In the genomic region with DNA sequence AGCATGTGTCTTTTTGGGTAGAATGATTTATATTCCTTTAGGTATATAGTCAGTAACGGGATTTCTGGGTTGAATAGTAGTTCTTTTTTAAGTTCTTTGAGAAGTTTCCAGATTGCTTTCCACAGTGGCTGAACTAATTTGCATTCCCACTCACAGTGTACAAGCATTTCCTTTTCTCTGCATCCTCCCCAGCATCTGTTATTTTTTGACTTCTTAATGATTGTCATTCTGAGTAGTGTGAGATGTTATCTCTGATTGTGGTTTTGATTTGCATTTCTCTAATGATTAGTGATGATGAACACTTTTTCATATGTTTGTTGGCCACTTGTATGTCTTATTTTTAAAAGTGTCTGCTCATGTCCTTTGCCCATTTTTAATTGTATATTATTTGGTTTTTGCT, we compare ENCODE assay signal across 15 cellular contexts.
DNase-seq lines count a peak whose midpoint lies in the region; ATAC-seq and TF ChIP-seq lines count a peak whose summit lies in the region.
"Had no signal": no experiment of that assay in that cellular context is flagged by ENCODE, and none has a peak within 500 bp of the region (broad histone marks: within the 10 kb centered on the region; RNA-seq: fewer than 3 reads in every experiment).

No MANE protein-coding gene starts in this region.

- POLR2A ChIA-PET in activated B cell treated with CpG ODN at 0.5 μM for 24 hours (lab: Charles Lee), result no interaction called here

- no peak overlapping the region for H3K27ac Mint-ChIP-seq in activated B cell treated with CpG ODN at 0.5 μM for 24 hours
- H3K27ac Mint-ChIP-seq: activated naive CD8-positive, alpha-beta T cell; natural killer cell treated with Interleukin-12 subunit alpha and Interleukin-12 subunit beta and Interleukin-15 and Interleukin-18, amount 100 ng/mL, for 72 hours; T-helper 17 cell had no signal

- TF ChIP-seq CTCF in activated B cell treated with CpG ODN at 0.5 μM for 24 hours (IDR thresholded peaks at IDR 0.05) (no peak), BE2C (IDR thresholded peaks at IDR 0.05; ENCODE audit: low read depth, low read length) (no peak), body of pancreas (IDR thresholded peaks at IDR 0.05) (no peak)

- peaks cover 28% of the 10 kb centered on the region for H3K4me1 Mint-ChIP-seq in activated B cell treated with CpG ODN at 0.5 μM for 24 hours
- H3K4me1 Mint-ChIP-seq: T-helper 17 cell had no signal

- H3K27ac ChIP-seq in body of pancreas, result no peak overlapping the region
- H3K27ac ChIP-seq: cardiac muscle cell had no signal

- no peak for DNase-seq in activated B cell treated with CpG ODN at 0.5 μM for 24 hours
- no peak for DNase-seq in SK-N-DZ (ENCODE audit: low spot score)
- no peak for DNase-seq in BE2C
- no peak for DNase-seq in body of pancreas
- DNase-seq: activated T-cell treated with anti-CD3 and anti-CD28 coated beads for 4 hours, Calu3, T-helper 17 cell had no signal

- H3K4me1 ChIP-seq in BE2C (no peaks in the 10 kb centered on the region), body of pancreas (no peaks in the 10 kb centered on the region)

- no peak for TF ChIP-seq POLR2A in body of pancreas (IDR thresholded peaks at IDR 0.05)

- intact Hi-C loops in activated B cell treated with CpG ODN at 0.5 μM for 24 hours (cut with micrococcal nuclease) (no loop called here), body of pancreas (cut with DNase I) (no loop called here)

- ATAC-seq in GM18519 (IDR thresholded peaks at IDR 0.05; ENCODE audit: low FRiP score, unreplicated experiment), result peak; percentile 62
- ATAC-seq in GM21529 (IDR thresholded peaks at IDR 0.05; ENCODE audit: unreplicated experiment), result peak; percentile 54
- peak; percentile 52 for ATAC-seq in HG03060 (IDR thresholded peaks at IDR 0.05; ENCODE audit: low read depth, unreplicated experiment)
- ATAC-seq in activated B cell treated with CpG ODN at 0.5 μM for 24 hours (ENCODE audit: low read depth), result no peak
- ATAC-seq in GM21737 (IDR thresholded peaks at IDR 0.05; ENCODE audit: unreplicated experiment), result no peak
- ATAC-seq in body of pancreas, result no peak
- ATAC-seq: natural killer cell treated with Interleukin-12 subunit alpha and Interleukin-12 subunit beta and Interleukin-15 and Interleukin-18, amount 100 ng/mL, for 72 hours; T-helper 17 cell had no signal

- H3K36me3 Mint-ChIP-seq in activated B cell treated with CpG ODN at 0.5 μM for 24 hours (ENCODE audit: low read depth), result no peaks in the 10 kb centered on the region
- H3K36me3 Mint-ChIP-seq: activated naive CD8-positive, alpha-beta T cell; natural killer cell treated with Interleukin-12 subunit alpha and Interleukin-12 subunit beta and Interleukin-15 and Interleukin-18, amount 100 ng/mL, for 72 hours had no signal

- WGBS in body of pancreas, 2 donors, result 74 to 81% methylated on average over 1 of the region's 1 CpG

- H3K27me3 Mint-ChIP-seq in activated B cell treated with CpG ODN at 0.5 μM for 24 hours, result no peaks in the 10 kb centered on the region
- H3K27me3 Mint-ChIP-seq: natural killer cell treated with Interleukin-12 subunit alpha and Interleukin-12 subunit beta and Interleukin-15 and Interleukin-18, amount 100 ng/mL, for 72 hours; T-helper 17 cell had no signal

- H3K9me3 ChIP-seq in BE2C, result no peaks in the 10 kb centered on the region
- H3K9me3 ChIP-seq in body of pancreas, result no peaks in the 10 kb centered on the region

- peaks cover 3% of the 10 kb centered on the region for H3K9me3 Mint-ChIP-seq in activated B cell treated with CpG ODN at 0.5 μM for 24 hours

- H3K4me3 ChIP-seq in BE2C (ENCODE audit: low read depth, low read length) (no peak overlapping the region), body of pancreas (no peak overlapping the region)
- H3K4me3 ChIP-seq: cardiac muscle cell, lung had no signal

- H3K36me3 ChIP-seq in BE2C (no peaks in the 10 kb centered on the region), body of pancreas (replicated peaks in 1 of 2; ENCODE audit: insufficient read depth in 1 of 2, low read depth in 2 of 2) (no peaks in the 10 kb centered on the region)
- H3K36me3 ChIP-seq: cardiac muscle cell had no signal

- peak overlapping the region; percentile 5 for H3K4me3 Mint-ChIP-seq in activated B cell treated with CpG ODN at 0.5 μM for 24 hours
- H3K4me3 Mint-ChIP-seq: activated naive CD8-positive, alpha-beta T cell; natural killer cell treated with Interleukin-12 subunit alpha and Interleukin-12 subunit beta and Interleukin-15 and Interleukin-18, amount 100 ng/mL, for 72 hours; T-helper 17 cell had no signal

- H3K27me3 ChIP-seq in BE2C (no peaks in the 10 kb centered on the region), body of pancreas (no peaks in the 10 kb centered on the region)
- H3K27me3 ChIP-seq: cardiac muscle cell had no signal

- CTCF ChIA-PET in activated B cell treated with CpG ODN at 0.5 μM for 24 hours (lab: Charles Lee), result no interaction called here

Comparison
In these comparisons a context has a peak if more than half of its experiments do, and no peak if none do; other contexts are left out.
1. ATAC-seq: peak in GM18519 (single experiment), GM21529 (single experiment) and HG03060 (single experiment); none in activated B cell treated with CpG ODN at 0.5 μM for 24 hours (single experiment), GM21737 (single experiment) and body of pancreas (single experiment).